26 cellular contexts compared by ENCODE assay signal in genomic region chr6:13235339-13235738, GRCh38.
"Had no signal": no experiment of that assay in that cellular context is flagged by ENCODE, and none has a peak within 500 bp of the region (broad histone marks: within the 10 kb centered on the region; RNA-seq: fewer than 3 reads in every experiment).

No MANE protein-coding gene starts in this region.

- H3K27ac Mint-ChIP-seq: activated CD4-positive, alpha-beta memory T cell treated with anti-CD3 and anti-CD28 coated beads, Interleukin-2, amount 10 ng/mL, durations not matched to agents 7 days and 5 days; activated CD4-positive, alpha-beta T cell treated with anti-CD3 and anti-CD28 coated beads for 36 hours; activated naive CD4-positive, alpha-beta T cell treated with anti-CD3 and anti-CD28 coated beads, Interleukin-2, amount 10 ng/mL, durations not matched to agents 7 days and 5 days; activated naive CD8-positive, alpha-beta T cell treated with anti-CD3 and anti-CD28 coated beads for 36 hours; activated T-helper 17 cell treated with anti-CD3 and anti-CD28 coated beads, Interleukin-2, amount 50 U/mL, for 72 hours; T-helper 1 cell treated with Interleukin-12 subunit alpha and Interleukin-12 subunit beta and Interleukin-4 antibody, amounts not matched to agents 30 μg/mL and 1 μg/mL, for 36 hours had no signal

- DNase-seq: activated CD4-positive, alpha-beta memory T cell treated with anti-CD3 and anti-CD28 coated beads, Interleukin-2, amount 10 ng/mL, durations not matched to agents 7 days and 5 days; activated CD4-positive, alpha-beta T cell treated with anti-CD3 and anti-CD28 coated beads for 36 hours; activated CD4-positive, alpha-beta T cell treated with anti-CD3 and anti-CD28 coated beads, Interleukin-2, amount 50 U/mL, for 1 hour; activated gamma-delta T cell; activated naive CD4-positive, alpha-beta T cell treated with anti-CD3 and anti-CD28 coated beads, Interleukin-2, amount 10 ng/mL, durations not matched to agents 7 days and 5 days; activated naive CD8-positive, alpha-beta T cell treated with anti-CD3 and anti-CD28 coated beads for 36 hours; activated T-cell treated with anti-CD3 and anti-CD28 coated beads for 4 hours; activated T-cell treated with anti-CD3 and anti-CD28 coated beads, Interleukin-2, amount 50 U/mL, for 48 hours; cerebellar nuclear complex; Karpas-422; MM.1S; NCI-H1092 treated with DMSO at 0.1 percent for 48 hours; NCI-H1417 treated with DMSO at 0.1 percent for 48 hours; NCI-H1694; NCI-H2029; NCI-H345; NCI-H510A; NCI-H526 treated with DMSO at 0.1 percent for 48 hours; NCI-H82; PC-3; SHP77; SW 1271 had no signal

- H3K9me3 Mint-ChIP-seq: activated CD4-positive, alpha-beta memory T cell treated with anti-CD3 and anti-CD28 coated beads, Interleukin-2, amount 10 ng/mL, durations not matched to agents 7 days and 5 days; activated naive CD4-positive, alpha-beta T cell treated with anti-CD3 and anti-CD28 coated beads, Interleukin-2, amount 10 ng/mL, durations not matched to agents 7 days and 5 days; activated T-helper 17 cell treated with anti-CD3 and anti-CD28 coated beads, Interleukin-2, amount 50 U/mL, for 72 hours had no signal

- H3K27me3 Mint-ChIP-seq: activated CD4-positive, alpha-beta T cell treated with anti-CD3 and anti-CD28 coated beads for 36 hours; activated naive CD8-positive, alpha-beta T cell treated with anti-CD3 and anti-CD28 coated beads for 36 hours had no signal

- H3K4me3 Mint-ChIP-seq: activated CD4-positive, alpha-beta memory T cell treated with anti-CD3 and anti-CD28 coated beads, Interleukin-2, amount 10 ng/mL, durations not matched to agents 7 days and 5 days; activated CD4-positive, alpha-beta T cell treated with anti-CD3 and anti-CD28 coated beads for 36 hours; activated naive CD4-positive, alpha-beta T cell treated with anti-CD3 and anti-CD28 coated beads, Interleukin-2, amount 10 ng/mL, durations not matched to agents 7 days and 5 days; activated naive CD8-positive, alpha-beta T cell treated with anti-CD3 and anti-CD28 coated beads for 36 hours; activated T-helper 17 cell treated with anti-CD3 and anti-CD28 coated beads, Interleukin-2, amount 50 U/mL, for 72 hours; T-helper 1 cell treated with Interleukin-12 subunit alpha and Interleukin-12 subunit beta and Interleukin-4 antibody, amounts not matched to agents 30 μg/mL and 1 μg/mL, for 36 hours had no signal

- ATAC-seq: activated CD4-positive, alpha-beta T cell treated with anti-CD3 and anti-CD28 coated beads for 36 hours; activated T-helper 17 cell treated with anti-CD3 and anti-CD28 coated beads, Interleukin-2, amount 50 U/mL, for 72 hours; K562; PC-3; SK-N-SH treated with all-trans-retinoic acid at 6 μM for 48 hours had no signal

- H3K4me1 Mint-ChIP-seq: activated CD4-positive, alpha-beta memory T cell treated with anti-CD3 and anti-CD28 coated beads, Interleukin-2, amount 10 ng/mL, durations not matched to agents 7 days and 5 days; activated CD4-positive, alpha-beta T cell treated with anti-CD3 and anti-CD28 coated beads for 36 hours; activated naive CD4-positive, alpha-beta T cell treated with anti-CD3 and anti-CD28 coated beads, Interleukin-2, amount 10 ng/mL, durations not matched to agents 7 days and 5 days; activated naive CD8-positive, alpha-beta T cell treated with anti-CD3 and anti-CD28 coated beads for 36 hours; activated T-helper 17 cell treated with anti-CD3 and anti-CD28 coated beads, Interleukin-2, amount 50 U/mL, for 72 hours had no signal

- H3K36me3 Mint-ChIP-seq: activated naive CD4-positive, alpha-beta T cell treated with anti-CD3 and anti-CD28 coated beads, Interleukin-2, amount 10 ng/mL, durations not matched to agents 7 days and 5 days; activated naive CD8-positive, alpha-beta T cell treated with anti-CD3 and anti-CD28 coated beads for 36 hours had no signal
